Comparison of ENCODE assay signal across 1 cellular context in the genomic region with DNA sequence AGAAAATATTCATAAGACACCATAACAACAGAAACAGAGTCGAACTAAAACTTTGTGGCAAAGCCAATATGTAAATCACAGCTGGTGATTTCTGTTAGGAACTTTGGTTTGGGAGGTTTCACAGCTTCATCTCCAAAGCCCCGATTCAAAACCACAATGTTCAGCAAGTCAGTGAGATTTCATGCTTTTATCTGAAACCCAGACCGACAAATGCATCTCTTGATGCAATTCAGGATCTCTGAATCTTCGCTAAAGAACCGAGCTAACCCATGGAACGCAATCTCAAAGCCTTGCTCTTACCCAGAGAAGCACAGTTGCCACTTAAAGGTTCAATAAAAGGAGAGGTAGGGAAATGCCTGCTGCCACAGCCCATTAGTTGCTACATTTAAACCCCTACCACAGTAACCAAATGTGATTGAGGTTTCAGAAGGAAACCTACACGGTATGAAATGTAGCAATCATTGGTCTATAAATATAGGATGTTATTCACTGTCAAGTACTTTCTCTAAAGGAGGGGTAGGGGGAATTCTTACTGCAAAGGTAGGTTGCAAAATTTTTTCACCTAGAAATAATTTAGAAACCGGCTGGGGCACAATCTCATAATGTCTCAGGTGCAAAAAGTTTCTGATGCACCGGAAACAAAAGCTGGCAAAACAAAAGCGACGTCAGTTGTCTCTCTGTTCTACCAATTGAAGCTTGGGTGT.
TF ChIP-seq lines count a peak whose summit lies in the region.

No MANE protein-coding gene starts in this region.

TF ChIP-seq in HepG2, 621 proteins besides CTCF, POLR2A, EP300 and RAD21 (continued from another document):
- TF ChIP-seq, protein P1, sequence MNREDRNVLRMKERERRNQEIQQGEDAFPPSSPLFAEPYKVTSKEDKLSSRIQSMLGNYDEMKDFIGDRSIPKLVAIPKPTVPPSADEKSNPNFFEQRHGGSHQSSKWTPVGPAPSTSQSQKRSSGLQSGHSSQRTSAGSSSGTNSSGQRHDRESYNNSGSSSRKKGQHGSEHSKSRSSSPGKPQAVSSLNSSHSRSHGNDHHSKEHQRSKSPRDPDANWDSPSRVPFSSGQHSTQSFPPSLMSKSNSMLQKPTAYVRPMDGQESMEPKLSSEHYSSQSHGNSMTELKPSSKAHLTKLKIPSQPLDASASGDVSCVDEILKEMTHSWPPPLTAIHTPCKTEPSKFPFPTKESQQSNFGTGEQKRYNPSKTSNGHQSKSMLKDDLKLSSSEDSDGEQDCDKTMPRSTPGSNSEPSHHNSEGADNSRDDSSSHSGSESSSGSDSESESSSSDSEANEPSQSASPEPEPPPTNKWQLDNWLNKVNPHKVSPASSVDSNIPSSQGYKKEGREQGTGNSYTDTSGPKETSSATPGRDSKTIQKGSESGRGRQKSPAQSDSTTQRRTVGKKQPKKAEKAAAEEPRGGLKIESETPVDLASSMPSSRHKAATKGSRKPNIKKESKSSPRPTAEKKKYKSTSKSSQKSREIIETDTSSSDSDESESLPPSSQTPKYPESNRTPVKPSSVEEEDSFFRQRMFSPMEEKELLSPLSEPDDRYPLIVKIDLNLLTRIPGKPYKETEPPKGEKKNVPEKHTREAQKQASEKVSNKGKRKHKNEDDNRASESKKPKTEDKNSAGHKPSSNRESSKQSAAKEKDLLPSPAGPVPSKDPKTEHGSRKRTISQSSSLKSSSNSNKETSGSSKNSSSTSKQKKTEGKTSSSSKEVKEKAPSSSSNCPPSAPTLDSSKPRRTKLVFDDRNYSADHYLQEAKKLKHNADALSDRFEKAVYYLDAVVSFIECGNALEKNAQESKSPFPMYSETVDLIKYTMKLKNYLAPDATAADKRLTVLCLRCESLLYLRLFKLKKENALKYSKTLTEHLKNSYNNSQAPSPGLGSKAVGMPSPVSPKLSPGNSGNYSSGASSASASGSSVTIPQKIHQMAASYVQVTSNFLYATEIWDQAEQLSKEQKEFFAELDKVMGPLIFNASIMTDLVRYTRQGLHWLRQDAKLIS (CRISPR knock-in tag; IDR thresholded peaks at IDR 0.05): no peak
- TF ChIP-seq KAT7 (CRISPR knock-in tag; IDR thresholded peaks at IDR 0.05; ENCODE audit: borderline replicate concordance): no peak
- no peak for TF ChIP-seq TAF1 (CRISPR knock-in tag; IDR thresholded peaks at IDR 0.05)
- TF ChIP-seq NR3C1 (CRISPR knock-in tag; IDR thresholded peaks at IDR 0.05): no peak
- no peak for TF ChIP-seq FOXK1 (CRISPR knock-in tag; IDR thresholded peaks at IDR 0.05; ENCODE audit: borderline replicate concordance, low read depth)
- TF ChIP-seq ZFP41 (CRISPR knock-in tag; IDR thresholded peaks at IDR 0.05; ENCODE audit: borderline replicate concordance): no peak
- no peak for TF ChIP-seq FOXJ3 (CRISPR knock-in tag; IDR thresholded peaks at IDR 0.05; ENCODE audit: borderline replicate concordance)
- no peak for TF ChIP-seq GFI1 (CRISPR knock-in tag; IDR thresholded peaks at IDR 0.05; ENCODE audit: borderline replicate concordance)
- no peak for TF ChIP-seq FOXK2 (IDR thresholded peaks at IDR 0.05)
- no peak for TF ChIP-seq SMARCE1 (IDR thresholded peaks at IDR 0.05; ENCODE audit: borderline replicate concordance)
- TF ChIP-seq AHR (CRISPR knock-in tag; IDR thresholded peaks at IDR 0.05): no peak
- TF ChIP-seq, protein P2, sequence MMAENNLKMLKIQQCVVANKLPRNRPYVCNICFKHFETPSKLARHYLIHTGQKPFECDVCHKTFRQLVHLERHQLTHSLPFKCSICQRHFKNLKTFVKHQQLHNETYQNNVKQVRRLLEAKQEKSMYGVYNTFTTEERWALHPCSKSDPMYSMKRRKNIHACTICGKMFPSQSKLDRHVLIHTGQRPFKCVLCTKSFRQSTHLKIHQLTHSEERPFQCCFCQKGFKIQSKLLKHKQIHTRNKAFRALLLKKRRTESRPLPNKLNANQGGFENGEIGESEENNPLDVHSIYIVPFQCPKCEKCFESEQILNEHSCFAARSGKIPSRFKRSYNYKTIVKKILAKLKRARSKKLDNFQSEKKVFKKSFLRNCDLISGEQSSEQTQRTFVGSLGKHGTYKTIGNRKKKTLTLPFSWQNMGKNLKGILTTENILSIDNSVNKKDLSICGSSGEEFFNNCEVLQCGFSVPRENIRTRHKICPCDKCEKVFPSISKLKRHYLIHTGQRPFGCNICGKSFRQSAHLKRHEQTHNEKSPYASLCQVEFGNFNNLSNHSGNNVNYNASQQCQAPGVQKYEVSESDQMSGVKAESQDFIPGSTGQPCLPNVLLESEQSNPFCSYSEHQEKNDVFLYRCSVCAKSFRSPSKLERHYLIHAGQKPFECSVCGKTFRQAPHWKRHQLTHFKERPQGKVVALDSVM (CRISPR knock-in tag; IDR thresholded peaks at IDR 0.05): no peak
